33 cellular contexts compared by ENCODE assay signal in genomic region chr22:45324186-45324775, GRCh38. TPM values are rescaled to one million over a fixed set of nuclear protein-coding genes. Genes with fewer than 3 reads are reported as not detected.
DNase-seq lines count a peak whose midpoint lies in the region; ATAC-seq, FAIRE-seq and TF ChIP-seq lines count a peak whose summit lies in the region.
"Had no signal": no experiment of that assay in that cellular context is flagged by ENCODE, and none has a peak within 500 bp of the region (broad histone marks: within the 10 kb centered on the region; RNA-seq: fewer than 3 reads in every experiment).

No MANE protein-coding gene starts in this region.

- no peak overlapping the region for H3K27ac Mint-ChIP-seq in activated CD4-positive, alpha-beta T cell treated with anti-CD3 and anti-CD28 coated beads, Interleukin-2, amount 10 ng/mL, durations not matched to agents 24 days and 14 days

- H3K27me3 Mint-ChIP-seq in activated CD4-positive, alpha-beta T cell treated with anti-CD3 and anti-CD28 coated beads, Interleukin-2, amount 10 ng/mL, durations not matched to agents 24 days and 14 days: no peaks in the 10 kb centered on the region
- H3K27me3 Mint-ChIP-seq: activated naive CD8-positive, alpha-beta T cell treated with anti-CD3 and anti-CD28 coated beads, Interleukin-2, amount 10 ng/mL, durations not matched to agents 7 days and 5 days; natural killer cell treated with Interleukin-12 subunit alpha and Interleukin-12 subunit beta and Interleukin-15 and Interleukin-18, amount 100 ng/mL, for 72 hours had no signal

- DNase-seq in activated CD4-positive, alpha-beta T cell treated with anti-CD3 and anti-CD28 coated beads, Interleukin-2, amount 10 ng/mL, durations not matched to agents 24 days and 14 days: no peak
- no peak for DNase-seq in activated CD4-positive, alpha-beta T cell treated with anti-CD3 and anti-CD28 coated beads, Interleukin-2, amount 50 U/mL, for 48 hours
- DNase-seq in heart right ventricle (no peak), right atrium auricular region (ENCODE audit: low spot score) (no peak), keratinocyte (ENCODE audit: low read depth, low spot score) (no peak), osteoblast (ENCODE audit: insufficient read length, low spot score, missing footprints) (no peak), GM19238 (ENCODE audit: insufficient read length, low spot score) (no peak), NCI-H226 (no peak)
- DNase-seq: activated CD4-positive, alpha-beta T cell treated with anti-CD3 and anti-CD28 coated beads for 48 hours; activated naive CD8-positive, alpha-beta T cell treated with anti-CD3 and anti-CD28 coated beads, Interleukin-2, amount 10 ng/mL, durations not matched to agents 7 days and 5 days; effector CD8-positive, alpha-beta T cell; erythroblast; KG1; kidney glomerular epithelial cell; MG63; NCI-H1930; NCI-H524 treated with DMSO at 0.1 percent for 48 hours; stimulated activated naive CD4-positive, alpha-beta T cell treated with Interleukin-2 at 50 U/mL for 16 hours; upper lobe of left lung had no signal

- H3K27ac ChIP-seq in heart right ventricle (peak overlapping the region in 1 of 10 donors; percentile 21), right atrium auricular region (no peak overlapping the region), keratinocyte (ENCODE audit: control insufficient read depth, insufficient read depth, low read length) (peak overlapping the region; percentile 32), osteoblast (ENCODE audit: low read depth, low read length) (no peak overlapping the region)
- H3K27ac ChIP-seq: ascending aorta, coronary artery, HL-60, suprapubic skin, upper lobe of left lung had no signal

- 69 to 89% methylated on average over 16 of the region's 16 CpGs for WGBS in heart right ventricle, 2 donors

- peaks cover 57% of the 10 kb centered on the region for H3K36me3 Mint-ChIP-seq in activated CD4-positive, alpha-beta T cell treated with anti-CD3 and anti-CD28 coated beads, Interleukin-2, amount 10 ng/mL, durations not matched to agents 24 days and 14 days (ENCODE audit: low read depth)

- H3K27me3 ChIP-seq in heart right ventricle (no peaks in the 10 kb centered on the region), right atrium auricular region (no peaks in the 10 kb centered on the region), keratinocyte (ENCODE audit: control insufficient read depth, extremely low read depth, insufficient read depth, low read length) (no peaks in the 10 kb centered on the region), osteoblast (ENCODE audit: insufficient read depth, low read length) (no peaks in the 10 kb centered on the region)
- H3K27me3 ChIP-seq: ascending aorta, cardiac muscle cell, MG63, suprapubic skin, upper lobe of left lung had no signal

- no peaks in the 10 kb centered on the region for H3K9me3 ChIP-seq in heart right ventricle
- no peaks in the 10 kb centered on the region for H3K9me3 ChIP-seq in right atrium auricular region
- H3K9me3 ChIP-seq in keratinocyte (ENCODE audit: control insufficient read depth, low read depth, low read length): no peaks in the 10 kb centered on the region
- H3K9me3 ChIP-seq in osteoblast (ENCODE audit: low read depth, low read length): no peaks in the 10 kb centered on the region
- H3K9me3 ChIP-seq: ascending aorta, MG63, suprapubic skin, upper lobe of left lung had no signal

- H3K4me2 ChIP-seq in keratinocyte (ENCODE audit: control insufficient read depth, extremely low read depth, insufficient read depth, low read depth, low read length) (no peak overlapping the region), osteoblast (ENCODE audit: insufficient read depth, low read length) (no peak overlapping the region)

- peaks cover 30% of the 10 kb centered on the region for H3K79me2 ChIP-seq in keratinocyte (ENCODE audit: control insufficient read depth, insufficient read depth, low read length)
- H3K79me2 ChIP-seq in osteoblast (ENCODE audit: insufficient read depth, low read length): peaks cover 28% of the 10 kb centered on the region

- H3K4me3 Mint-ChIP-seq in activated CD4-positive, alpha-beta T cell treated with anti-CD3 and anti-CD28 coated beads, Interleukin-2, amount 10 ng/mL, durations not matched to agents 24 days and 14 days: peak overlapping the region; percentile 46
- H3K4me3 Mint-ChIP-seq: activated naive CD8-positive, alpha-beta T cell treated with anti-CD3 and anti-CD28 coated beads, Interleukin-2, amount 10 ng/mL, durations not matched to agents 7 days and 5 days; CD14-positive monocyte; natural killer cell treated with Interleukin-12 subunit alpha and Interleukin-12 subunit beta and Interleukin-15 and Interleukin-18, amount 100 ng/mL, for 72 hours had no signal

- TF ChIP-seq CTCF in heart right ventricle (IDR thresholded peaks at IDR 0.05) (no peak), right atrium auricular region (IDR thresholded peaks at IDR 0.05) (no peak), keratinocyte (optimal IDR thresholded peaks at IDR 0.05 in 1 of 3, IDR thresholded peaks at IDR 0.05 in 1 of 3, conservative IDR thresholded peaks at IDR 0.05 in 1 of 3; ENCODE audit: extremely low read depth in 1 of 3, insufficient read depth in 2 of 3, low read length in 3 of 3) (no peak), osteoblast (IDR thresholded peaks at IDR 0.05; ENCODE audit: extremely low read depth, low read depth, low read length) (no peak)

- dilution Hi-C loops in keratinocyte (cut with MboI; ENCODE audit: extremely low pct_ligation_motif_present, low sequenced_read_pairs): no loop called here

- H3K4me3 ChIP-seq in heart right ventricle (no peak overlapping the region), right atrium auricular region (no peak overlapping the region), keratinocyte (ENCODE audit: control insufficient read depth in 2 of 3, extremely low read depth in 1 of 3, insufficient read depth in 2 of 3, low read depth in 1 of 3, low read length in 3 of 3) (no peak overlapping the region), osteoblast (ENCODE audit: insufficient read depth, low read length) (no peak overlapping the region)
- H3K4me3 ChIP-seq: ascending aorta, cardiac muscle cell, coronary artery, lung, MG63, skin epidermis, suprapubic skin, upper lobe of left lung had no signal

- H2AFZ ChIP-seq in keratinocyte (ENCODE audit: control insufficient read depth, low read length) (no peak overlapping the region), osteoblast (ENCODE audit: low read length) (no peak overlapping the region)

- H3K9ac ChIP-seq in keratinocyte (ENCODE audit: control insufficient read depth, extremely low read depth, insufficient read depth, low read length): no peak overlapping the region

- H3K36me3 ChIP-seq in heart right ventricle (peaks cover 0 to 66% (median 21%) of the 10 kb centered on the region in 9 donors), right atrium auricular region (peaks cover 38% of the 10 kb centered on the region), keratinocyte (ENCODE audit: control insufficient read depth in 2 of 2, extremely low read depth in 1 of 2, insufficient read depth in 2 of 2, low read length in 2 of 2) (peaks cover 15 to 29% of the 10 kb centered on the region in 2 experiments), osteoblast (ENCODE audit: insufficient read depth, low read length) (peaks cover 13% of the 10 kb centered on the region)

- FAIRE-seq in keratinocyte (lab: Jason Lieb, UNC): peak; percentile 58

- ATAC-seq in heart right ventricle: peak in 6 of 8 donors; percentile 25 to 77 (median 58)
- ATAC-seq: HCT116; natural killer cell treated with Interleukin-12 subunit alpha and Interleukin-12 subunit beta and Interleukin-15 and Interleukin-18, amount 100 ng/mL, for 72 hours; SK-N-SH treated with all-trans-retinoic acid at 6 μM for 48 hours had no signal

- intact Hi-C loops in activated CD4-positive, alpha-beta T cell treated with anti-CD3 and anti-CD28 coated beads, Interleukin-2, amount 10 ng/mL, durations not matched to agents 24 days and 14 days (cut with micrococcal nuclease): no loop called here
- intact Hi-C loops in heart right ventricle (cut with DNase I): loop anchor here in 3 of 10 donors (10.0 kb wide), 3 partner anchors 49 to 349 kb away; no protein-coding TSS in a partner anchor

- H3K9me1 ChIP-seq in keratinocyte (ENCODE audit: control insufficient read depth, extremely low read depth, insufficient read depth, low read length): no peaks in the 10 kb centered on the region

- H3K9me3 Mint-ChIP-seq in activated CD4-positive, alpha-beta T cell treated with anti-CD3 and anti-CD28 coated beads, Interleukin-2, amount 10 ng/mL, durations not matched to agents 24 days and 14 days: no peaks in the 10 kb centered on the region
- H3K9me3 Mint-ChIP-seq: activated naive CD8-positive, alpha-beta T cell treated with anti-CD3 and anti-CD28 coated beads, Interleukin-2, amount 10 ng/mL, durations not matched to agents 7 days and 5 days; natural killer cell treated with Interleukin-12 subunit alpha and Interleukin-12 subunit beta and Interleukin-15 and Interleukin-18, amount 100 ng/mL, for 72 hours had no signal

- H3K4me1 ChIP-seq in heart right ventricle (peaks cover 0 to 34% (median 15%) of the 10 kb centered on the region in 9 donors), right atrium auricular region (peaks cover 0 to 23% of the 10 kb centered on the region in 2 donors), keratinocyte (ENCODE audit: control insufficient read depth, extremely low read depth, insufficient read depth, low read length) (peaks cover 6% of the 10 kb centered on the region), osteoblast (ENCODE audit: insufficient read depth, low read length) (peaks cover 15% of the 10 kb centered on the region)

- peaks cover 33% of the 10 kb centered on the region for H3K4me1 Mint-ChIP-seq in activated CD4-positive, alpha-beta T cell treated with anti-CD3 and anti-CD28 coated beads, Interleukin-2, amount 10 ng/mL, durations not matched to agents 24 days and 14 days

- H4K20me1 ChIP-seq in keratinocyte (ENCODE audit: control insufficient read depth, extremely low read depth, insufficient read depth, low read length): no peaks in the 10 kb centered on the region
- peaks cover 7% of the 10 kb centered on the region for H4K20me1 ChIP-seq in osteoblast (ENCODE audit: insufficient read depth, low read length)

RNA-seq across cellular contexts. Expression of gene FAM118A, which starts 14.5 kb away (rescaled TPM):
- total RNA-seq in activated CD4-positive, alpha-beta T cell treated with anti-CD3 and anti-CD28 coated beads, Interleukin-2, amount 10 ng/mL, durations not matched to agents 24 days and 14 days: 32.0 and 32.5 TPM in 2 replicates
- total RNA-seq in heart right ventricle: 10 to 100 TPM; 10.4 to 30.8 (median 16.3) TPM
- 10 to 100 TPM; 10.2 to 35.7 TPM for polyA plus RNA-seq in heart right ventricle
- total RNA-seq in right atrium auricular region: 10 to 100 TPM; 11.6 to 12.4 TPM
- polyA plus RNA-seq in keratinocyte: 20.8 to 31.1 TPM (median 28.6 TPM) in 3 replicates
- 13.8 TPM for polyA plus RNA-seq in keratinocyte (2011; ENCODE audit: low read depth)
- 11.0 and 15.6 TPM in 2 replicates for polyA plus RNA-seq in keratinocyte (2011; cell fraction: cytosol; rRNA removed)
- 74.0 and 91.3 TPM in 2 replicates for polyA plus RNA-seq in keratinocyte (2011; cell fraction: nucleus; rRNA removed)
- polyA plus RNA-seq in keratinocyte (2012; ENCODE audit: low replicate concordance): 13.3 and 15.0 TPM in 2 replicates
- polyA minus RNA-seq in keratinocyte: 13.7 to 19.9 TPM (median 18.3 TPM) in 3 replicates
- polyA minus RNA-seq in keratinocyte (2011; cell fraction: cytosol; rRNA and poly(A)+ RNA removed): 24.0 TPM
- 20.0 and 31.6 TPM in 2 replicates for polyA minus RNA-seq in keratinocyte (2011; cell fraction: nucleus; rRNA and poly(A)+ RNA removed)
- total RNA-seq in osteoblast: 21.7 and 23.9 TPM in 2 replicates

RNA-seq across cellular contexts. Expression of gene UPK3A, which starts 39.5 kb away (rescaled TPM):
- not detected in 2 replicates for total RNA-seq in activated CD4-positive, alpha-beta T cell treated with anti-CD3 and anti-CD28 coated beads, Interleukin-2, amount 10 ng/mL, durations not matched to agents 24 days and 14 days
- total RNA-seq in heart right ventricle: not detected
- under 1 TPM in 1 of 2 donors, not detected in 1; 0.48 TPM for polyA plus RNA-seq in heart right ventricle
- not detected for total RNA-seq in right atrium auricular region
- polyA plus RNA-seq in keratinocyte: not detected in 3 replicates
- not detected for polyA plus RNA-seq in keratinocyte (2011; ENCODE audit: low read depth)
- not detected in 2 replicates for polyA plus RNA-seq in keratinocyte (2011; cell fraction: cytosol; rRNA removed)
- not detected in 2 replicates for polyA plus RNA-seq in keratinocyte (2011; cell fraction: nucleus; rRNA removed)
- polyA plus RNA-seq in keratinocyte (2012; ENCODE audit: low replicate concordance): not detected in 2 replicates
- not detected in 3 replicates for polyA minus RNA-seq in keratinocyte
- polyA minus RNA-seq in keratinocyte (2011; cell fraction: cytosol; rRNA and poly(A)+ RNA removed): not detected
- polyA minus RNA-seq in keratinocyte (2011; cell fraction: nucleus; rRNA and poly(A)+ RNA removed): not detected in 2 replicates
- total RNA-seq in osteoblast: not detected in 2 replicates
- total RNA-seq: A172; activated naive CD8-positive, alpha-beta T cell treated with anti-CD3 and anti-CD28 coated beads, Interleukin-2, amount 10 ng/mL, durations not matched to agents 7 days and 5 days; ascending aorta; lung; natural killer cell treated with Interleukin-12 subunit alpha and Interleukin-12 subunit beta and Interleukin-15 and Interleukin-18, amount 100 ng/mL, for 72 hours; omental fat pad; suprapubic skin; T-helper 2 cell treated with Interferon-gamma antibody and Interleukin-4, amounts not matched to agents 100 ng/mL and 5 ng/mL, for 36 hours had no signal
- polyA plus RNA-seq: cardiac muscle cell had no signal
